In the genomic region with DNA sequence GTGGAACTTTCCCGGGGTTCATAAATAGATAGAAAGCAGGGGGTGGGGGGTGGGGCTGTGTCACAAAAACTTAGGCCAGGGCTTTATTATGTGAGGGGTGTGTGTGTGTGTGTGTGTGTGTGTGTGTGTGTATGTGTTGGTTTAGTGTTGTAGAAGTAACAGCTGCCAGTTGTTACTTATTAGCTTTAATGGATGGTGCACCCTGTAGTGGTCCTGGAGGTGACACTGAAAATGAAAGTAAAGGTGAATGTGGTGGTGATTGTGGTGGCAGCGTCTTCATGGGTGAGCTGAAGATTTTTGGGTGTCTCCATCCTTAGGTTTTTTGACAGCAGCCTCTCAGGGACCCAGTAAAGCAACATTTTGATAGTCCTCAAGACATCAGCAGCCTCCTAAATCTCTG, we compare ENCODE assay signal across 1 cellular context.
TF ChIP-seq lines count a peak whose summit lies in the region.

No MANE protein-coding gene starts in this region.

TF ChIP-seq in GM12878, 131 proteins besides CTCF, POLR2A, EP300 and RAD21 (continued from another document):
- TF ChIP-seq, protein P1, sequence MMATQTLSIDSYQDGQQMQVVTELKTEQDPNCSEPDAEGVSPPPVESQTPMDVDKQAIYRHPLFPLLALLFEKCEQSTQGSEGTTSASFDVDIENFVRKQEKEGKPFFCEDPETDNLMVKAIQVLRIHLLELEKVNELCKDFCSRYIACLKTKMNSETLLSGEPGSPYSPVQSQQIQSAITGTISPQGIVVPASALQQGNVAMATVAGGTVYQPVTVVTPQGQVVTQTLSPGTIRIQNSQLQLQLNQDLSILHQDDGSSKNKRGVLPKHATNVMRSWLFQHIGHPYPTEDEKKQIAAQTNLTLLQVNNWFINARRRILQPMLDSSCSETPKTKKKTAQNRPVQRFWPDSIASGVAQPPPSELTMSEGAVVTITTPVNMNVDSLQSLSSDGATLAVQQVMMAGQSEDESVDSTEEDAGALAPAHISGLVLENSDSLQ (IDR thresholded peaks at IDR 0.05), result peak; percentile 14; the same call in 1 of the 2 replicates
- TF ChIP-seq, protein P2, sequence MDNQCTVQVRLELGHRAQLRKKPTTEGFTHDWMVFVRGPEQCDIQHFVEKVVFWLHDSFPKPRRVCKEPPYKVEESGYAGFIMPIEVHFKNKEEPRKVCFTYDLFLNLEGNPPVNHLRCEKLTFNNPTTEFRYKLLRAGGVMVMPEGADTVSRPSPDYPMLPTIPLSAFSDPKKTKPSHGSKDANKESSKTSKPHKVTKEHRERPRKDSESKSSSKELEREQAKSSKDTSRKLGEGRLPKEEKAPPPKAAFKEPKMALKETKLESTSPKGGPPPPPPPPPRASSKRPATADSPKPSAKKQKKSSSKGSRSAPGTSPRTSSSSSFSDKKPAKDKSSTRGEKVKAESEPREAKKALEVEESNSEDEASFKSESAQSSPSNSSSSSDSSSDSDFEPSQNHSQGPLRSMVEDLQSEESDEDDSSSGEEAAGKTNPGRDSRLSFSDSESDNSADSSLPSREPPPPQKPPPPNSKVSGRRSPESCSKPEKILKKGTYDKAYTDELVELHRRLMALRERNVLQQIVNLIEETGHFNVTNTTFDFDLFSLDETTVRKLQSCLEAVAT (IDR thresholded peaks at IDR 0.05), result 0 out of 2 replicates have a peak, but pooled peaks have one; percentile 50
- TF ChIP-seq SMC3 (IDR thresholded peaks at IDR 0.05; ENCODE audit: borderline replicate concordance, low read length) (no peak), RUNX3 (IDR thresholded peaks at IDR 0.05; ENCODE audit: low read length) (peak; percentile 36), TBL1XR1 (IDR thresholded peaks at IDR 0.05; ENCODE audit: low read depth, low read length) (0 out of 2 replicates have a peak, but pooled peaks have one; percentile 22), NRF1 (conservative IDR thresholded peaks at IDR 0.05; ENCODE audit: low read depth, low read length) (no peak), TCF12 (IDR thresholded peaks at IDR 0.05; ENCODE audit: low read depth, low read length) (peak; percentile 65; the same call in 1 of the 2 replicates), NR2F1 (conservative IDR thresholded peaks at IDR 0.05) (0 out of 2 replicates have a peak, but pooled peaks have one; percentile 18), ATF7 (IDR thresholded peaks at IDR 0.05; ENCODE audit: low read depth) (peak; percentile 36; the same call in 1 of the 2 replicates), YY1 (IDR thresholded peaks at IDR 0.05; ENCODE audit: low read depth, low read length) (no peak), BHLHE40 (IDR thresholded peaks at IDR 0.05; ENCODE audit: borderline replicate concordance in 1 of 2, low read depth in 2 of 2, low read length in 1 of 2) (0 out of 4 replicates have a peak, but pooled peaks of 1 of the 2 experiments have one; percentile 17), RELA (IDR thresholded peaks at IDR 0.05; ENCODE audit: borderline replicate concordance, partially characterized antibody) (no peak)
- TF ChIP-seq, protein P3, sequence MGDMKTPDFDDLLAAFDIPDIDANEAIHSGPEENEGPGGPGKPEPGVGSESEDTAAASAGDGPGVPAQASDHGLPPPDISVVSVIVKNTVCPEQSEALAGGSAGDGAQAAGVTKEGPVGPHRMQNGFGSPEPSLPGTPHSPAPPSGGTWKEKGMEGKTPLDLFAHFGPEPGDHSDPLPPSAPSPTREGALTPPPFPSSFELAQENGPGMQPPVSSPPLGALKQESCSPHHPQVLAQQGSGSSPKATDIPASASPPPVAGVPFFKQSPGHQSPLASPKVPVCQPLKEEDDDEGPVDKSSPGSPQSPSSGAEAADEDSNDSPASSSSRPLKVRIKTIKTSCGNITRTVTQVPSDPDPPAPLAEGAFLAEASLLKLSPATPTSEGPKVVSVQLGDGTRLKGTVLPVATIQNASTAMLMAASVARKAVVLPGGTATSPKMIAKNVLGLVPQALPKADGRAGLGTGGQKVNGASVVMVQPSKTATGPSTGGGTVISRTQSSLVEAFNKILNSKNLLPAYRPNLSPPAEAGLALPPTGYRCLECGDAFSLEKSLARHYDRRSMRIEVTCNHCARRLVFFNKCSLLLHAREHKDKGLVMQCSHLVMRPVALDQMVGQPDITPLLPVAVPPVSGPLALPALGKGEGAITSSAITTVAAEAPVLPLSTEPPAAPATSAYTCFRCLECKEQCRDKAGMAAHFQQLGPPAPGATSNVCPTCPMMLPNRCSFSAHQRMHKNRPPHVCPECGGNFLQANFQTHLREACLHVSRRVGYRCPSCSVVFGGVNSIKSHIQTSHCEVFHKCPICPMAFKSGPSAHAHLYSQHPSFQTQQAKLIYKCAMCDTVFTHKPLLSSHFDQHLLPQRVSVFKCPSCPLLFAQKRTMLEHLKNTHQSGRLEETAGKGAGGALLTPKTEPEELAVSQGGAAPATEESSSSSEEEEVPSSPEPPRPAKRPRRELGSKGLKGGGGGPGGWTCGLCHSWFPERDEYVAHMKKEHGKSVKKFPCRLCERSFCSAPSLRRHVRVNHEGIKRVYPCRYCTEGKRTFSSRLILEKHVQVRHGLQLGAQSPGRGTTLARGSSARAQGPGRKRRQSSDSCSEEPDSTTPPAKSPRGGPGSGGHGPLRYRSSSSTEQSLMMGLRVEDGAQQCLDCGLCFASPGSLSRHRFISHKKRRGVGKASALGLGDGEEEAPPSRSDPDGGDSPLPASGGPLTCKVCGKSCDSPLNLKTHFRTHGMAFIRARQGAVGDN (IDR thresholded peaks at IDR 0.05), result no peak
- TF ChIP-seq, protein P4, sequence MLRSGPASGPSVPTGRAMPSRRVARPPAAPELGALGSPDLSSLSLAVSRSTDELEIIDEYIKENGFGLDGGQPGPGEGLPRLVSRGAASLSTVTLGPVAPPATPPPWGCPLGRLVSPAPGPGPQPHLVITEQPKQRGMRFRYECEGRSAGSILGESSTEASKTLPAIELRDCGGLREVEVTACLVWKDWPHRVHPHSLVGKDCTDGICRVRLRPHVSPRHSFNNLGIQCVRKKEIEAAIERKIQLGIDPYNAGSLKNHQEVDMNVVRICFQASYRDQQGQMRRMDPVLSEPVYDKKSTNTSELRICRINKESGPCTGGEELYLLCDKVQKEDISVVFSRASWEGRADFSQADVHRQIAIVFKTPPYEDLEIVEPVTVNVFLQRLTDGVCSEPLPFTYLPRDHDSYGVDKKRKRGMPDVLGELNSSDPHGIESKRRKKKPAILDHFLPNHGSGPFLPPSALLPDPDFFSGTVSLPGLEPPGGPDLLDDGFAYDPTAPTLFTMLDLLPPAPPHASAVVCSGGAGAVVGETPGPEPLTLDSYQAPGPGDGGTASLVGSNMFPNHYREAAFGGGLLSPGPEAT (IDR thresholded peaks at IDR 0.05; ENCODE audit: low read depth), result 0 out of 2 replicates have a peak, but pooled peaks have one; percentile 46
